In genomic region chr22:49018601-49019000, GRCh38 we compare ENCODE assay signal across 28 cellular contexts.
DNase-seq lines count a peak whose midpoint lies in the region; ATAC-seq, FAIRE-seq and TF ChIP-seq lines count a peak whose summit lies in the region.
"Had no signal": no experiment of that assay in that cellular context is flagged by ENCODE, and none has a peak within 500 bp of the region (broad histone marks: within the 10 kb centered on the region; RNA-seq: fewer than 3 reads in every experiment).

No MANE protein-coding gene starts in this region.

- WGBS in heart right ventricle, 2 donors = 79 to 89% methylated on average over 12 of the region's 12 CpGs
- no CpG with 5 or more reads among the region's 12 CpGs for WGBS in trophoblast cell (ENCODE audit: extremely low coverage, insufficient coverage, insufficient read length)

- DNase-seq in cardiac septum (ENCODE audit: low spot score) = peak; percentile 44
- DNase-seq in heart right ventricle = no peak
- DNase-seq in dorsolateral prefrontal cortex = peak in 8 of 10 donors; percentile 1 to 39 (median 20)
- DNase-seq in omental fat pad (ENCODE audit: low spot score) = peak; percentile 11
- peak; percentile 25 for DNase-seq in upper lobe of right lung
- DNase-seq in trophoblast cell = no peak
- no peak for DNase-seq in frontal cortex (ENCODE audit: low spot score in 2 of 2)
- no peak for DNase-seq in substantia nigra (lab: John Stamatoyannopoulos, UW)
- DNase-seq: ACHN; activated CD4-positive, alpha-beta T cell treated with anti-CD3 and anti-CD28 coated beads, Interleukin-2, amount 10 ng/mL, durations not matched to agents 24 days and 14 days; BE2C; CD8-positive, alpha-beta memory T cell; effector CD4-positive, alpha-beta T cell; glutamatergic neuron; mesenchymal stem cell; NCI-H1105; NCI-H187 treated with DMSO at 0.1 percent for 48 hours; NCI-H2171 treated with DMSO at 0.1 percent for 48 hours; NCI-H524; T1000; thyroid gland; WERI-Rb-1 had no signal

- H3K4me1 ChIP-seq in heart right ventricle (peaks cover 0 to 33% (median 7%) of the 10 kb centered on the region in 9 donors), upper lobe of right lung (no peaks in the 10 kb centered on the region), trophoblast cell (ENCODE audit: control insufficient read depth in 1 of 2, insufficient read depth in 2 of 2, low read length in 2 of 2) (no peaks in the 10 kb centered on the region)
- H3K4me1 ChIP-seq: BE2C, SJCRH30, thyroid gland had no signal

- H4K8ac ChIP-seq in trophoblast cell (ENCODE audit: low read depth, low read length) = no peak overlapping the region

- H3K79me1 ChIP-seq in trophoblast cell (ENCODE audit: low read length) = no peaks in the 10 kb centered on the region

- H3K27me3 ChIP-seq in heart right ventricle (peaks cover 0 to 26% (median 0%) of the 10 kb centered on the region in 7 donors), dorsolateral prefrontal cortex (peaks cover 0 to 5% (median 0%) of the 10 kb centered on the region in 45 donors), upper lobe of right lung (no peaks in the 10 kb centered on the region), trophoblast cell (ENCODE audit: insufficient read depth, low read length) (no peaks in the 10 kb centered on the region)
- H3K27me3 ChIP-seq: BE2C, thyroid gland had no signal

- no peak overlapping the region for H3K23ac ChIP-seq in trophoblast cell (ENCODE audit: low read length)

- H3K36me3 ChIP-seq in heart right ventricle = no peaks in the 10 kb centered on the region
- H3K36me3 ChIP-seq in upper lobe of right lung = no peaks in the 10 kb centered on the region
- no peaks in the 10 kb centered on the region for H3K36me3 ChIP-seq in trophoblast cell (ENCODE audit: control insufficient read depth in 1 of 2, insufficient read depth in 2 of 2, low read length in 2 of 2)
- H3K36me3 ChIP-seq: BE2C, SJCRH30, thyroid gland, WERI-Rb-1 had no signal

- H4K12ac ChIP-seq in trophoblast cell (ENCODE audit: low read depth, low read length) = no peak overlapping the region

- H3K79me2 ChIP-seq in trophoblast cell (ENCODE audit: control insufficient read depth, insufficient read depth, low read length, poor library complexity) = no peaks in the 10 kb centered on the region

- no peak overlapping the region for H3K4me2 ChIP-seq in trophoblast cell (ENCODE audit: low read length)

- TF ChIP-seq CTCF in heart right ventricle (IDR thresholded peaks at IDR 0.05) = no peak
- TF ChIP-seq CTCF in dorsolateral prefrontal cortex (IDR thresholded peaks at IDR 0.05 in 54 of 56, conservative IDR thresholded peaks at IDR 0.05 in 2 of 56; ENCODE audit: low read depth in 1 of 56, partially characterized antibody in 56 of 56) = no peak
- no peak for TF ChIP-seq CTCF in omental fat pad (IDR thresholded peaks at IDR 0.05)
- no peak for TF ChIP-seq CTCF in upper lobe of right lung (IDR thresholded peaks at IDR 0.05)

- no peak overlapping the region for H2AFZ ChIP-seq in trophoblast cell (ENCODE audit: insufficient read depth, low read length, poor library complexity)

- ATAC-seq in heart right ventricle (no peak), omental fat pad (ENCODE audit: low FRiP score) (no peak), upper lobe of right lung (no peak)
- ATAC-seq: activated T-helper 17 cell treated with anti-CD3 and anti-CD28 coated beads, Interleukin-2, amount 50 U/mL, for 72 hours had no signal

- no peak overlapping the region for H3K4ac ChIP-seq in trophoblast cell (ENCODE audit: low read depth, low read length)

- H3K9me3 ChIP-seq in heart right ventricle = no peaks in the 10 kb centered on the region
- H3K9me3 ChIP-seq in upper lobe of right lung = no peaks in the 10 kb centered on the region
- peaks cover under 1% of the 10 kb centered on the region for H3K9me3 ChIP-seq in trophoblast cell (ENCODE audit: insufficient read depth, low read depth, low read length)
- H3K9me3 ChIP-seq: BE2C, SJCRH30, thyroid gland had no signal

- H2AK5ac ChIP-seq in trophoblast cell (ENCODE audit: low read length) = no peak overlapping the region

- H3K9ac ChIP-seq in trophoblast cell (ENCODE audit: low read length) = no peak overlapping the region

- H3K14ac ChIP-seq in trophoblast cell (ENCODE audit: low read length) = no peak overlapping the region

- no peak overlapping the region for H3K4me3 ChIP-seq in heart right ventricle
- no peak overlapping the region for H3K4me3 ChIP-seq in dorsolateral prefrontal cortex
- no peak overlapping the region for H3K4me3 ChIP-seq in upper lobe of right lung
- H3K4me3 ChIP-seq in trophoblast cell (ENCODE audit: low read depth, low read length) = no peak overlapping the region
- H3K4me3 ChIP-seq: SJCRH30, skin epidermis, thyroid gland had no signal

- no peak overlapping the region for H3K18ac ChIP-seq in trophoblast cell (ENCODE audit: low read length)

- no peak for FAIRE-seq in frontal cortex (lab: Jason Lieb, UNC)
- FAIRE-seq: H54, RCC 7860 had no signal

- H2BK12ac ChIP-seq in trophoblast cell (ENCODE audit: low read length) = no peak overlapping the region

- no peak overlapping the region for H2BK5ac ChIP-seq in trophoblast cell (ENCODE audit: low read depth, low read length, poor library complexity)

- H2BK120ac ChIP-seq in trophoblast cell (ENCODE audit: insufficient read depth, low read length, poor library complexity) = no peak overlapping the region

- no peak overlapping the region for H4K91ac ChIP-seq in trophoblast cell (ENCODE audit: low read depth, low read length)

- intact Hi-C loops in cardiac septum (cut with DNase I) (no loop called here), heart right ventricle (cut with DNase I) (no loop called here), dorsolateral prefrontal cortex (cut with DNase I) (no loop called here), upper lobe of right lung (cut with DNase I) (no loop called here)

- H3K27ac ChIP-seq in heart right ventricle (peak overlapping the region in 4 of 10 donors; percentile 70 to 80 (median 76)), dorsolateral prefrontal cortex (peak overlapping the region in 5 of 59 donors; percentile 14 to 61 (median 30)), upper lobe of right lung (no peak overlapping the region), trophoblast cell (ENCODE audit: low read depth, low read length) (no peak overlapping the region), substantia nigra (ENCODE audit: low read depth, low read length, poor library complexity, severe bottlenecking) (no peak overlapping the region)
- H3K27ac ChIP-seq: epithelial cell of prostate, SJCRH30, skin epidermis, thyroid gland, WERI-Rb-1 had no signal

Comparison
In these comparisons a context has a peak if more than half of its experiments do, and no peak if none do; other contexts are left out.
1. DNase-seq: peak in cardiac septum (single experiment), dorsolateral prefrontal cortex (8 of 10), omental fat pad (single experiment) and upper lobe of right lung (single experiment); none in heart right ventricle (0 of 2), trophoblast cell (0 of 2), frontal cortex (0 of 2) and substantia nigra (0 of 49).